8 cellular contexts compared by ENCODE assay signal in genomic region chr1:180926164-180926981, GRCh38. TPM values are rescaled to one million over a fixed set of nuclear protein-coding genes. Genes with fewer than 3 reads are reported as not detected.
DNase-seq lines count a peak whose midpoint lies in the region; ATAC-seq and TF ChIP-seq lines count a peak whose summit lies in the region.

No MANE protein-coding gene starts in this region.

- intact Hi-C loops in A673 (cut with micrococcal nuclease; ENCODE audit: unreplicated experiment), result no loop called here
- intact Hi-C loops in ovary (cut with DNase I), result loop anchor here in 1 of 4 donors (10.0 kb wide), 1 partner anchor 88 kb away; no protein-coding TSS in a partner anchor

- H3K27ac ChIP-seq in A673 (ENCODE audit: low read depth, low read length, poor library complexity, severe bottlenecking), result peak overlapping the region; percentile 67
- H3K27ac ChIP-seq in ovary, result peak overlapping the region in 1 of 2 donors; percentile 55

- H3K27me3 ChIP-seq in A673 (replicated peaks; ENCODE audit: insufficient read depth, low read depth, low read length, poor library complexity) (no peaks in the 10 kb centered on the region), NT2/D1 (ENCODE audit: insufficient read depth, insufficient read length) (no peaks in the 10 kb centered on the region), ovary (no peaks in the 10 kb centered on the region)

- H3K9me3 ChIP-seq in A673 (ENCODE audit: low read depth, low read length, poor library complexity, severe bottlenecking), result no peaks in the 10 kb centered on the region
- H3K9me3 ChIP-seq in NT2/D1 (ENCODE audit: insufficient read depth, low read length), result no peaks in the 10 kb centered on the region
- no peaks in the 10 kb centered on the region for H3K9me3 ChIP-seq in ovary
- H3K9me3 ChIP-seq in T-helper 17 cell (ENCODE audit: control insufficient read depth, low read length, poor library complexity, severe bottlenecking), result no peaks in the 10 kb centered on the region

- H3K27ac Mint-ChIP-seq in T-helper 17 cell, result no peak overlapping the region

- BruUV-seq in A673 (replicated peaks; lab: Mats Ljungman, UMichigan), result no TSS peak

- DNase-seq in A673 (ENCODE audit: low spot score) (peak; percentile 89), NT2/D1 (ENCODE audit: low read depth, low spot score) (no peak), fibroblast of pulmonary artery (ENCODE audit: low read depth) (peak; percentile 68), ovary (peak; percentile 56 to 77 (median 72)), T-helper 17 cell (no peak), SKM-1 treated with dmso at 0.1 percent for 144 hours (lab: John Stamatoyannopoulos, UW; ENCODE audit: unreplicated experiment) (no peak)

- H3K4me1 ChIP-seq in A673 (ENCODE audit: insufficient read depth, low read length, poor library complexity, severe bottlenecking) (peaks cover 56% of the 10 kb centered on the region), NT2/D1 (ENCODE audit: insufficient read depth, insufficient read length) (peaks cover 56% of the 10 kb centered on the region), ovary (ENCODE audit: insufficient read depth) (peaks cover 31% of the 10 kb centered on the region)

- no peaks in the 10 kb centered on the region for H3K36me3 ChIP-seq in A673 (ENCODE audit: insufficient read depth, low read length, poor library complexity, severe bottlenecking)
- H3K36me3 ChIP-seq in NT2/D1 (ENCODE audit: insufficient read depth, insufficient read length, low read length), result no peaks in the 10 kb centered on the region
- H3K36me3 ChIP-seq in ovary, result no peaks in the 10 kb centered on the region

- 7 to 9% (median 7%) methylated on average over 14 of the region's 14 CpGs for WGBS in ovary, 3 donors

- no peaks in the 10 kb centered on the region for H3K36me3 Mint-ChIP-seq in T-helper 17 cell (ENCODE audit: low read depth)

- no peak overlapping the region for H3K4me3 Mint-ChIP-seq in T-helper 17 cell

- peaks cover 2% of the 10 kb centered on the region for H3K4me1 Mint-ChIP-seq in T-helper 17 cell

- peak overlapping the region; percentile 2 for H3K9ac ChIP-seq in NT2/D1 (ENCODE audit: insufficient read length, low read depth)

- CTCF ChIA-PET in A673 (lab: Charles Lee), result interaction anchor here (0.6 kb wide), 1 partner anchor 25 kb away, joined by 3 read pairs; no protein-coding TSS in a partner anchor

- no peak for TF ChIP-seq EP300 in ovary (IDR thresholded peaks at IDR 0.05)

- POLR2A ChIA-PET in A673 (lab: Charles Lee; ENCODE audit: low non-redundant PET), result no interaction called here

- TF ChIP-seq CTCF in A673 (conservative IDR thresholded peaks at IDR 0.05; ENCODE audit: low read depth, low read length) (no peak), fibroblast of pulmonary artery (IDR thresholded peaks at IDR 0.05; ENCODE audit: low read length, missing control alignments) (no peak), ovary (IDR thresholded peaks at IDR 0.05) (no peak)

- H3K4me3 ChIP-seq in A673 (ENCODE audit: low read depth, low read length, poor library complexity, severe bottlenecking) (peak overlapping the region; percentile 2), NT2/D1 (ENCODE audit: insufficient read length, low read depth) (no peak overlapping the region), fibroblast of pulmonary artery (replicated peaks; ENCODE audit: low read depth, low read length) (no peak overlapping the region), ovary (no peak overlapping the region)

- H3K27me3 Mint-ChIP-seq in T-helper 17 cell, result peaks cover 25% of the 10 kb centered on the region

- ATAC-seq in GM21786 (IDR thresholded peaks at IDR 0.05; ENCODE audit: unreplicated experiment) (peak; percentile 58), T-helper 17 cell (no peak), HG03439 (IDR thresholded peaks at IDR 0.05; ENCODE audit: unreplicated experiment) (no peak)

- no peak for TF ChIP-seq POLR2A in ovary (IDR thresholded peaks at IDR 0.05)

RNA-seq across cellular contexts. Expression of gene KIAA1614, which starts 13.7 kb away (rescaled TPM):
- total RNA-seq in A673 (2021), result 0.67 and 0.94 TPM in 2 replicates
- total RNA-seq in ovary, result 10 to 100 TPM in 4 of 7 donors, 1 to 10 TPM in 3; 2.4 to 15.1 (median 11.4) TPM
- 10 to 100 TPM in 1 of 2 donors, 1 to 10 TPM in 1; 1.1 to 10.5 TPM for polyA plus RNA-seq in ovary
- under 1 TPM; 0.05 to 0.08 TPM for total RNA-seq in T-helper 17 cell

Comparison
In these comparisons a context has a peak if more than half of its experiments do, and no peak if none do; other contexts are left out.
1. DNase-seq: peak in A673 (single experiment), fibroblast of pulmonary artery (single experiment) and ovary (5 of 5); none in NT2/D1 (single experiment), T-helper 17 cell (0 of 3) and SKM-1 treated with dmso at 0.1 percent for 144 hours (single experiment).